ENCODE assay signal across 9 cellular contexts in the genomic region with DNA sequence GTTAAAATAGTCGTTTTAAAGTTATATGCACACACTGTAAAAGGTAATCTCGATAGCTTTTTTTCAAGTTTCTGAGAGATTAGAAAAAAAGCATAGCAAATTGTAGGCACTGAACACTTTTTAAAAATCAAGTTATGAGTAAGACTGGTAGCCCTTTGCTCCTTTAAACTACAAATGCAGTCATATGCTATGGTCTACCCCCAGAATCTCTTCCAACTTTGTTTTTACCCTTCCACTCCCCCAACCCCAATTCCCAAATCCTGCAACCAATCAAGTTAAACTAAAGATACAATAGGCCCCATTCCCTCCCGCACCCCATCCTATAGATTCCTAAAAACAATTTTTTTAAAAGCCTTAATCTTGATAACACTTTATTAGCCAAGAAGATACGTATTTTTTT. TPM values are rescaled to one million over a fixed set of nuclear protein-coding genes. Genes with fewer than 3 reads are reported as not detected.
A peak's percentile ranks its signal among the peaks of the same experiment; 100 is the strongest.
DNase-seq lines count a peak whose midpoint lies in the region; ATAC-seq and TF ChIP-seq lines count a peak whose summit lies in the region.
"Had no signal": no experiment of that assay in that cellular context is flagged by ENCODE, and none has a peak within 500 bp of the region (broad histone marks: within the 10 kb centered on the region; RNA-seq: fewer than 3 reads in every experiment).

No MANE protein-coding gene starts in this region.

- no peaks in the 10 kb centered on the region for H3K79me1 ChIP-seq in H9 (ENCODE audit: insufficient read depth, low read depth, low read length, poor library complexity, severe bottlenecking)

- H3K9me3 ChIP-seq in H9 (ENCODE audit: control insufficient read depth, low read depth, low read length) (no peaks in the 10 kb centered on the region), ascending aorta (no peaks in the 10 kb centered on the region), skeletal muscle tissue (ENCODE audit: control insufficient read depth in 3 of 3, low read length in 3 of 3) (no peaks in the 10 kb centered on the region)

- H2BK20ac ChIP-seq in H9 (ENCODE audit: low read depth, low read length, poor library complexity, severe bottlenecking) = no peak overlapping the region

- no peak overlapping the region for H2BK5ac ChIP-seq in H9 (ENCODE audit: insufficient read length, low read length)

- H3K27me3 Mint-ChIP-seq in H9 (ENCODE audit: low read depth) = no peaks in the 10 kb centered on the region
- peaks cover 25 to 33% of the 10 kb centered on the region in 2 donors for H3K27me3 Mint-ChIP-seq in effector memory CD8-positive, alpha-beta T cell

- peaks cover 0 to 2% of the 10 kb centered on the region in 2 experiments; a peak in 1 of 5 replicates for H3K9me3 Mint-ChIP-seq in H9
- H3K9me3 Mint-ChIP-seq in effector memory CD8-positive, alpha-beta T cell = no peaks in the 10 kb centered on the region

- peak overlapping the region in 2 of 3 experiments; percentile 99 to 100; a peak in 6 of 7 replicates for H3K27ac Mint-ChIP-seq in H9
- no peak overlapping the region for H3K27ac Mint-ChIP-seq in effector memory CD8-positive, alpha-beta T cell

- no CpG with 5 or more reads among the region's 4 CpGs for WGBS in H9 (ENCODE audit: extremely low coverage, insufficient read length, low lambda C conversion rate)

- ATAC-seq in effector memory CD8-positive, alpha-beta T cell (replicated peaks) = no peak

- no peak overlapping the region for H3K23ac ChIP-seq in H9 (ENCODE audit: insufficient read length, low read depth, low read length)

- H4K5ac ChIP-seq in H9 (ENCODE audit: insufficient read length, low read depth, low read length) = no peak overlapping the region

- H3K4me1 ChIP-seq in H9 (ENCODE audit: insufficient read depth, low read length) (peaks cover 3% of the 10 kb centered on the region; the same call in 1 of the 2 replicates), ascending aorta (peaks cover 2 to 10% of the 10 kb centered on the region in 2 donors), skeletal muscle tissue (ENCODE audit: control insufficient read depth in 3 of 3, insufficient read depth in 3 of 3, low read length in 3 of 3) (peaks cover 0 to 13% (median 4%) of the 10 kb centered on the region in 3 donors)

- H3K9ac ChIP-seq in H9 (ENCODE audit: extremely low read depth, insufficient read length, low read length) (peak overlapping the region; percentile 95), skeletal muscle tissue (ENCODE audit: low read depth in 1 of 3, low read length in 3 of 3) (peak overlapping the region; percentile 90 to 98 (median 93))

- peaks cover 0 to 5% (median 0%) of the 10 kb centered on the region in 3 experiments; a peak in 2 of 7 replicates for H3K36me3 Mint-ChIP-seq in H9 (ENCODE audit: insufficient read depth in 1 of 3, low read depth in 3 of 3)
- H3K36me3 Mint-ChIP-seq in effector memory CD8-positive, alpha-beta T cell (ENCODE audit: insufficient read depth) = peaks cover 11% of the 10 kb centered on the region

- no peak overlapping the region for H3K56ac ChIP-seq in H9 (ENCODE audit: insufficient read length, low read depth, low read length)

- no peak overlapping the region for H2BK15ac ChIP-seq in H9 (ENCODE audit: low read depth, low read length)

- no peak overlapping the region for H2AK5ac ChIP-seq in H9 (ENCODE audit: insufficient read length, low read length)

- peaks cover 38 to 45% of the 10 kb centered on the region in 2 experiments for H3K4me1 Mint-ChIP-seq in H9
- peaks cover 9 to 18% of the 10 kb centered on the region in 2 donors for H3K4me1 Mint-ChIP-seq in effector memory CD8-positive, alpha-beta T cell (ENCODE audit: low read depth in 2 of 2)

- H4K20me1 ChIP-seq in H9 (ENCODE audit: control insufficient read depth, insufficient read depth, insufficient read length) = no peaks in the 10 kb centered on the region

- H3K27me3 ChIP-seq in H9 (ENCODE audit: insufficient read depth, low read length) = no peaks in the 10 kb centered on the region
- H3K27me3 ChIP-seq in ascending aorta = no peaks in the 10 kb centered on the region
- no peaks in the 10 kb centered on the region for H3K27me3 ChIP-seq in skeletal muscle tissue (ENCODE audit: control insufficient read depth in 3 of 3, insufficient read depth in 3 of 3, low read length in 3 of 3)

- no peak overlapping the region for H2BK120ac ChIP-seq in H9 (ENCODE audit: low read depth, low read length, poor library complexity, severe bottlenecking)

- H3K14ac ChIP-seq in H9 (ENCODE audit: insufficient read depth, low read length) = no peak overlapping the region

- TF ChIP-seq CTCF in H9 (conservative IDR thresholded peaks at IDR 0.05) (no peak), ascending aorta (IDR thresholded peaks at IDR 0.05) (no peak)

- H3K23me2 ChIP-seq in H9 (ENCODE audit: insufficient read length, low read depth, low read length, poor library complexity, severe bottlenecking) = peaks cover 3% of the 10 kb centered on the region

- no peak overlapping the region for H3K18ac ChIP-seq in H9 (ENCODE audit: insufficient read length, low read depth, low read length)

- peak overlapping the region; percentile 77 to 81 for H3K4me3 ChIP-seq in ascending aorta
- peak overlapping the region; percentile 79 to 92 (median 81) for H3K4me3 ChIP-seq in skeletal muscle tissue (ENCODE audit: low read length in 3 of 3)

- intact Hi-C loops in ascending aorta (cut with DNase I) = loop anchor here (5.0 to 10.0 kb wide), 6 partner anchors 102 to 878 kb away; a partner anchor contains a TSS

- H3K4me2 ChIP-seq in H9 (ENCODE audit: insufficient read depth, insufficient read length, low read length) = peak overlapping the region; percentile 91

- DNase-seq in H9 (no peak), ascending aorta (ENCODE audit: low spot score in 2 of 2) (no peak), iPS-NIHi11 (ENCODE audit: low spot score) (peak; percentile 26), NCI-H2196 treated with DMSO at 0.1 percent for 48 hours (lab: John Stamatoyannopoulos, UW; ENCODE audit: unreplicated experiment) (no peak), AG08396 (ENCODE audit: low spot score) (no peak)
- no peak for DNase-seq in effector memory CD8-positive, alpha-beta T cell
- DNase-seq in stimulated activated naive CD4-positive, alpha-beta T cell treated with Interleukin-2 at 50 U/mL for 16 hours (lab: John Stamatoyannopoulos, UW) = no peak
- DNase-seq: stimulated activated CD4-positive, alpha-beta T cell treated with anti-CD3 and anti-CD28 coated beads, Interleukin-4, amount 100 ng/mL, for 4 hours had no signal

- H4K8ac ChIP-seq in H9 (replicated peaks; ENCODE audit: insufficient read length, low read depth, low read length) = no peak overlapping the region

- no peak overlapping the region for H3K4ac ChIP-seq in H9 (ENCODE audit: low read depth, low read length)

- peak overlapping the region; percentile 79 to 96 for H3K4me3 Mint-ChIP-seq in H9
- peak overlapping the region in 1 of 2 donors; percentile 85 for H3K4me3 Mint-ChIP-seq in effector memory CD8-positive, alpha-beta T cell

- no peak overlapping the region for H4K91ac ChIP-seq in H9 (ENCODE audit: insufficient read length, low read depth, low read length)

- no peak overlapping the region for H3K27ac ChIP-seq in H9 (ENCODE audit: insufficient read length, low read depth, low read length)
- peak overlapping the region; percentile 94 to 97 for H3K27ac ChIP-seq in ascending aorta
- peak overlapping the region; percentile 99 for H3K27ac ChIP-seq in skeletal muscle tissue (ENCODE audit: low read depth, low read length)

- H3K36me3 ChIP-seq in ascending aorta = no peaks in the 10 kb centered on the region
- H3K36me3 ChIP-seq in skeletal muscle tissue (ENCODE audit: control insufficient read depth in 3 of 3, insufficient read depth in 3 of 3, low read length in 3 of 3) = no peaks in the 10 kb centered on the region

- H3T11ph ChIP-seq in H9 (ENCODE audit: low read length) = no peak overlapping the region

- peaks cover 9% of the 10 kb centered on the region; the same call in 1 of the 2 replicates for H3K79me2 ChIP-seq in H9 (ENCODE audit: insufficient read depth, low read length)

- H2BK12ac ChIP-seq in H9 (ENCODE audit: insufficient read length, low read depth, low read length) = no peak overlapping the region

- no peak overlapping the region for H2AFZ ChIP-seq in H9 (ENCODE audit: low read length)

RNA-seq across cellular contexts. Expression of a gene that starts 0.7 kb away (rescaled TPM):
- total RNA-seq in H9 (2021) (54.9 and 55.6 TPM in 2 replicates), ascending aorta (30.8 TPM), skeletal muscle tissue (76.2 TPM)

Comparison
In these comparisons a context has a peak if more than half of its experiments do, and no peak if none do; other contexts are left out.
1. H3K27ac Mint-ChIP-seq: peak in H9 (2 of 3); none in effector memory CD8-positive, alpha-beta T cell (0 of 2).